Comparison of ENCODE assay signal across 8 cellular contexts in the genomic region with DNA sequence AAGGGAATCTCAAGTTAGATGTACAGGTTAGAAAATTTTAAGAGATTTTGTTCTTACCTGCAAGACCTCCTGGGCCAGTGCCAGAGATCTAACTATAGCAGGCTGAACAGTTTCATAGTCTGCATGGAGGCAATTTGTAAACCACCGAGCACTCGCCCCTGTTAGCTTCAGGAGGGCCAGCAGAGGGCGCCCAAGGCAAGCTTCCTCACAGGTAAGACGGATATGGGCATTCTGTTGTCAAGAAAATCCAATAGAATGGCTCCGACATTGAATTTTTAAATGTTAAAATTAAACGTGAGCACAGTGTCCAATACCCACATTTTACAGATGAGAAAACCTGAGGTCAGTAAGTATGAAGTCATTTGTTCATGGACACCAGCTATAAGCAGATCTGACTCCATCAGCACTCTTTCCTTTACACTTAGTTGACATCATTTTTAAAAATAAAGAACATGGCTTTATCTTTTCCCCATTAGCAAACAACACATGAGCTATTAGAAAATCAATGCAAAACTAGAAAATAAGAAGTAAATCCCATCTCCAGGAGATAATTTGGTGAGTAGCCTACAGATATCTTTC. TPM values are rescaled to one million over a fixed set of nuclear protein-coding genes. Genes with fewer than 3 reads are reported as not detected.
DNase-seq lines count a peak whose midpoint lies in the region; ATAC-seq and TF ChIP-seq lines count a peak whose summit lies in the region.

No MANE protein-coding gene starts in this region.

- peak; percentile 88 for ATAC-seq in GM19351 (IDR thresholded peaks at IDR 0.05; ENCODE audit: unreplicated experiment)

- no peak overlapping the region for H3K4me3 Mint-ChIP-seq in endothelial cell (ENCODE audit: unreplicated experiment)

- no peak overlapping the region for H3K9ac ChIP-seq in NT2/D1 (ENCODE audit: insufficient read length, low read depth)

- DNase-seq in BJ (ENCODE audit: low read depth) = no peak
- DNase-seq in HuH-7 (ENCODE audit: low spot score) = peak; percentile 40
- peak; percentile 75 for DNase-seq in NT2/D1 (ENCODE audit: low read depth, low spot score)
- DNase-seq in activated CD8-positive, alpha-beta memory T cell treated with anti-CD3 and anti-CD28 coated beads for 48 hours (ENCODE audit: low read depth in 2 of 3, low spot score in 2 of 3) = peak; percentile 5 to 54 (median 20)
- peak; percentile 70 for DNase-seq in endothelial cell (ENCODE audit: low spot score)
- DNase-seq in middle frontal gyrus (ENCODE audit: extremely low spot score, low spot score) = peak; percentile 64
- DNase-seq in stimulated activated CD8-positive, alpha-beta memory T cell treated with anti-CD3 and anti-CD28 coated beads, Interleukin-4, amount 100 ng/mL, for 24 hours (ENCODE audit: low read depth) = peak; percentile 47

- H3K4me3 ChIP-seq in BJ (ENCODE audit: low read depth, low read length) (no peak overlapping the region), NT2/D1 (ENCODE audit: insufficient read length, low read depth) (no peak overlapping the region)

- no peaks in the 10 kb centered on the region for H3K36me3 Mint-ChIP-seq in endothelial cell (ENCODE audit: low read depth, unreplicated experiment)

- H3K9me3 Mint-ChIP-seq in endothelial cell (ENCODE audit: unreplicated experiment) = no peaks in the 10 kb centered on the region

- no peaks in the 10 kb centered on the region for H3K36me3 ChIP-seq in BJ (ENCODE audit: control insufficient read depth, insufficient read depth, low read length)
- H3K36me3 ChIP-seq in NT2/D1 (ENCODE audit: insufficient read depth, insufficient read length, low read length) = no peaks in the 10 kb centered on the region

- no peaks in the 10 kb centered on the region for H3K4me1 ChIP-seq in NT2/D1 (ENCODE audit: insufficient read depth, insufficient read length)

- peak; percentile 98 for TF ChIP-seq CTCF in BJ (IDR thresholded peaks at IDR 0.05; ENCODE audit: insufficient read depth, low read depth, low read length)
- TF ChIP-seq CTCF in endothelial cell (IDR thresholded peaks at IDR 0.05; ENCODE audit: unreplicated experiment) = peak; percentile 81

- H3K27ac Mint-ChIP-seq in endothelial cell (ENCODE audit: unreplicated experiment) = no peak overlapping the region

- H3K27me3 Mint-ChIP-seq in endothelial cell (ENCODE audit: unreplicated experiment) = no peaks in the 10 kb centered on the region

- CTCF ChIA-PET in BJ (lab: Yijun Ruan, JAX) = interaction anchor here (0.9 to 2.1 kb wide), 29 partner anchors 9 to 141 kb away, joined by 3 to 22 read pairs (median 6); no protein-coding TSS in a partner anchor

- POLR2A ChIA-PET in BJ (lab: Charles Lee) = no interaction called here

- no peaks in the 10 kb centered on the region for H3K9me3 ChIP-seq in NT2/D1 (ENCODE audit: insufficient read depth, low read length)

- H3K27me3 ChIP-seq in BJ (ENCODE audit: control insufficient read depth, insufficient read depth, low read length) (peaks cover 7% of the 10 kb centered on the region), NT2/D1 (ENCODE audit: insufficient read depth, insufficient read length) (no peaks in the 10 kb centered on the region)

- no peaks in the 10 kb centered on the region for H3K4me1 Mint-ChIP-seq in endothelial cell (ENCODE audit: unreplicated experiment)

RNA-seq across cellular contexts. Expression of a gene that starts 2.2 kb away (rescaled TPM):
- not detected in 2 replicates for polyA plus RNA-seq in BJ (2011; rRNA removed)
- not detected in 2 replicates for polyA minus RNA-seq in BJ (2011; rRNA and poly(A)+ RNA removed)
- total RNA-seq in endothelial cell (ENCODE audit: unreplicated experiment) = not detected

RNA-seq across cellular contexts. Expression of a gene that starts 40.4 kb away (rescaled TPM):
- not detected in 2 replicates for polyA plus RNA-seq in BJ (2011; rRNA removed)
- not detected in 2 replicates for polyA minus RNA-seq in BJ (2011; rRNA and poly(A)+ RNA removed)
- not detected for total RNA-seq in endothelial cell (ENCODE audit: unreplicated experiment)
